ENCODE assay signal across 8 cellular contexts in the genomic region with DNA sequence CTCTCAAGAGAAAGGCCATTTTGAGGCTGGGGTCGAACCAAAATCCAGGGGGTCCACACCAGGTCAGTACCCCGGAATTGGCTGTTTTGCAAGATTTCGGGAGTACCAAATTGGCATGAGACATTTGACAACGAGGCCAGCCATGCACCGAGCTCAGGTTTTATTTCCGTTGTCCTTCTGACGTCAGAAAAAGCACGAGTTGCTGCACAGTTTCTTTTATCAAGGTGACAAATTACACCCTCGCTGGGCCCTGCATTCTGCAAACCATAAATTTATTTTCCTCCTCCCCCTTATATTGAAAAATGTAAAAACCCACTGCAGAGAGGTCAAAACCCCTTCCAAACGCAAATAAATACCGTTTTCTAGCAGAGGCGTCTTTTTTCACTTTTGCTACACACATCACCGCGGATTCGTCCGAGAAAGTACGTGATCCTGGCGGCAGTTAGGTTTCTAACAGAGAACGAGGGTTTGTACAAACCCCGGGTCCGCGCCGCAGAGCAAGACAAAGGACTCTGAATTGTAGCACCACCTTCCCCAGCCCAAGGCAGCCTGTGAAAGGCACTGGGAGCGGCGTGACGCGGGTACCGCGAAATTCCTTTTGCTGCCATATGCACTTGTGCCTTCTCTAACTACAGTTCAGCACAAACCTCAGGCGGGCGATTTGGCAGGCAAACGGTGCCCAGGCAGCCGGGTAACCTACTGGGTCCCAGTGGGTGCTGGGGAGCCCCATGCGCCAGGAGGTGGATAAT. TPM values are rescaled to one million over a fixed set of nuclear protein-coding genes. Genes with fewer than 3 reads are reported as not detected.
DNase-seq lines count a peak whose midpoint lies in the region; ATAC-seq, FAIRE-seq and TF ChIP-seq lines count a peak whose summit lies in the region.

No MANE protein-coding gene starts in this region.

- in situ Hi-C loops in KBM-7 (cut with MboI; ENCODE audit: low pct_unique_long_range_greater_than_20kb, low sequenced_read_pairs), result no loop called here
- in situ Hi-C loops in GM12878 (cut with MboI), result loop anchor here (5.0 kb wide), 1 partner anchor 100 kb away; no protein-coding TSS in a partner anchor

- H3K4me1 Mint-ChIP-seq in CD8-positive, alpha-beta memory T cell, result peaks cover 22 to 39% (median 23%) of the 10 kb centered on the region in 3 donors
- peaks cover 22% of the 10 kb centered on the region for H3K4me1 Mint-ChIP-seq in T-helper 17 cell

- no peak overlapping the region for H3K27ac Mint-ChIP-seq in CD8-positive, alpha-beta memory T cell
- no peak overlapping the region for H3K27ac Mint-ChIP-seq in T-helper 17 cell

- TF ChIP-seq RAD21 in GM12878 (IDR thresholded peaks at IDR 0.05; ENCODE audit: insufficient read depth, low read depth, low read length), result no peak

- intact Hi-C loops in GM12878 (cut with micrococcal nuclease; ENCODE audit: unreplicated experiment), result loop anchor here (2.0 to 10.0 kb wide), 6 partner anchors 50 to 1438 kb away; a partner anchor contains a TSS

- H4K20me1 ChIP-seq in GM12878 (ENCODE audit: control insufficient read depth, insufficient read depth), result peaks cover 2% of the 10 kb centered on the region; the same call in 1 of the 2 replicates

- peak overlapping the region; percentile 96 for H3K4me2 ChIP-seq in GM12878 (ENCODE audit: control insufficient read depth, insufficient read depth)

- H3K4me3 Mint-ChIP-seq in CD8-positive, alpha-beta memory T cell, result no peak overlapping the region
- no peak overlapping the region for H3K4me3 Mint-ChIP-seq in T-helper 17 cell

- SMC1A ChIA-PET in GM12878 (lab: Charles Lee; ENCODE audit: uncharacterized antibody, unreplicated experiment), result interaction anchor here (0.7 to 7.0 kb wide), 19 partner anchors 10 to 140 kb away, joined by 3 to 95 read pairs (median 3); no protein-coding TSS in a partner anchor

- H3K36me3 Mint-ChIP-seq in CD8-positive, alpha-beta memory T cell, result peaks cover 0 to 23% (median 5%) of the 10 kb centered on the region in 3 donors
- peaks cover 2% of the 10 kb centered on the region for H3K36me3 Mint-ChIP-seq in T-helper 17 cell (ENCODE audit: low read depth)

- peak overlapping the region; percentile 98 for H3K27ac ChIP-seq in CD8-positive, alpha-beta memory T cell (ENCODE audit: low read depth, low read length)
- H3K27ac ChIP-seq in GM12878 (ENCODE audit: control insufficient read depth, insufficient read depth), result peak overlapping the region; percentile 95
- H3K27ac ChIP-seq in iPS-18a (ENCODE audit: low read length), result peak overlapping the region; percentile 94

- H3K4me1 ChIP-seq in CD8-positive, alpha-beta memory T cell (ENCODE audit: insufficient read depth, low read length), result peaks cover 63% of the 10 kb centered on the region
- H3K4me1 ChIP-seq in GM12878 (ENCODE audit: control insufficient read depth, insufficient read depth, low read length) (peaks cover 12% of the 10 kb centered on the region; the same call in 1 of the 2 replicates), iPS-18a (ENCODE audit: control insufficient read depth, low read depth, low read length) (peaks cover 53% of the 10 kb centered on the region)

- peak overlapping the region; percentile 97 for H3K9ac ChIP-seq in GM12878 (ENCODE audit: control insufficient read depth, insufficient read depth, low read length)
- peak overlapping the region; percentile 99 for H3K9ac ChIP-seq in iPS-18a (ENCODE audit: low read length)

- ATAC-seq in T-helper 17 cell, result peak; percentile 60
- peak; percentile 11 for ATAC-seq in GM12878
- no peak for ATAC-seq in HG03571 (IDR thresholded peaks at IDR 0.05; ENCODE audit: unreplicated experiment)
- no peak for ATAC-seq in GM18868 (IDR thresholded peaks at IDR 0.05; ENCODE audit: unreplicated experiment)

- POLR2A ChIA-PET in CD8-positive, alpha-beta memory T cell (lab: Charles Lee), result interaction anchor here (0.6 to 1.6 kb wide), 6 partner anchors 9 to 106 kb away, joined by 3 to 35 read pairs (median 6); no protein-coding TSS in a partner anchor
- POLR2A ChIA-PET in GM12878 (lab: Charles Lee), result interaction anchor here (0.6 to 4.5 kb wide), 10 partner anchors 33 to 281 kb away, joined by 3 to 27 read pairs (median 4); no protein-coding TSS in a partner anchor

- no peaks in the 10 kb centered on the region for H3K36me3 ChIP-seq in CD8-positive, alpha-beta memory T cell (ENCODE audit: insufficient read depth, low read length)
- H3K36me3 ChIP-seq in GM12878 (ENCODE audit: control insufficient read depth in 2 of 2, insufficient read depth in 2 of 2, low read length in 1 of 2) (0 out of 4 replicates have a peak, but pooled peaks cover 0 to 4% of the 10 kb centered on the region in 2 experiments), iPS-18a (ENCODE audit: control insufficient read depth, low read depth, low read length) (no peaks in the 10 kb centered on the region)

- peak overlapping the region; percentile 24; the same call in 1 of the 2 replicates for H2AFZ ChIP-seq in GM12878 (ENCODE audit: control insufficient read depth, low read depth, low read length)

- under 1% methylated on average over 34 of the region's 34 CpGs for WGBS in GM12878 (ENCODE audit: insufficient coverage, insufficient replicate concordance, low lambda C conversion rate, missing lambda C conversion rate)

- peak overlapping the region; percentile 96 for H3K4me3 ChIP-seq in CD8-positive, alpha-beta memory T cell (ENCODE audit: low read length)
- H3K4me3 ChIP-seq in GM12878 (peak overlapping the region; percentile 82), iPS-18a (ENCODE audit: low read length) (peak overlapping the region; percentile 96), skeletal muscle cell (ENCODE audit: low read depth, low read length) (peak overlapping the region; percentile 79)

- peak; percentile 60; the same call in 1 of the 2 replicates for TF ChIP-seq POLR2A in GM12878 (IDR thresholded peaks at IDR 0.05; ENCODE audit: low read depth, low read length)

- no peak for FAIRE-seq in GM12878 (lab: Jason Lieb, UNC)

- CTCF ChIA-PET in CD8-positive, alpha-beta memory T cell (lab: Charles Lee), result interaction anchor here (0.7 to 2.3 kb wide), 5 partner anchors 21 to 142 kb away, joined by 3 to 7 read pairs (median 4); no protein-coding TSS in a partner anchor
- CTCF ChIA-PET in GM12878 (lab: Yijun Ruan, JAX), result interaction anchor here (0.8 to 6.2 kb wide), 7 partner anchors 49 to 249 kb away, joined by 3 to 45 read pairs (median 4); no protein-coding TSS in a partner anchor

- no peaks in the 10 kb centered on the region for H3K9me3 Mint-ChIP-seq in CD8-positive, alpha-beta memory T cell

- no TSS peak for BruUV-seq in GM12878 (replicated peaks; lab: Mats Ljungman, UMichigan)

- no peaks in the 10 kb centered on the region for H3K9me3 ChIP-seq in CD8-positive, alpha-beta memory T cell (ENCODE audit: low read length)
- H3K9me3 ChIP-seq in T-helper 17 cell (ENCODE audit: control insufficient read depth, low read length, poor library complexity, severe bottlenecking), result no peaks in the 10 kb centered on the region
- no peaks in the 10 kb centered on the region for H3K9me3 ChIP-seq in GM12878 (replicated peaks; ENCODE audit: control insufficient read depth, insufficient read depth, low read length)
- no peaks in the 10 kb centered on the region for H3K9me3 ChIP-seq in iPS-18a (ENCODE audit: control insufficient read depth, low read depth, low read length)

- peaks cover 86% of the 10 kb centered on the region for H3K79me2 ChIP-seq in GM12878 (ENCODE audit: control insufficient read depth, insufficient read depth, low read length)

- DNase-seq in CD8-positive, alpha-beta memory T cell, result peak; percentile 60 to 88 (median 85)
- DNase-seq in KBM-7, result peak; percentile 55
- DNase-seq in T-helper 17 cell, result peak; percentile 24 to 52 (median 46)
- no peak for DNase-seq in GM12878 (ENCODE audit: low read depth, low spot score)
- no peak for DNase-seq in skeletal muscle cell (ENCODE audit: low read depth)

- TF ChIP-seq EP300 in GM12878 (IDR thresholded peaks at IDR 0.05; ENCODE audit: borderline replicate concordance in 1 of 2, control insufficient read depth in 1 of 2, low read depth in 2 of 2, low read length in 2 of 2), result peak; percentile 43 to 55; a peak in 3 of 4 replicates

- RAD21 ChIA-PET in GM12878 (lab: Charles Lee; ENCODE audit: unreplicated experiment), result interaction anchor here (0.7 to 2.4 kb wide), 11 partner anchors 11 to 276 kb away, joined by 3 to 20 read pairs (median 4); no protein-coding TSS in a partner anchor

- no peaks in the 10 kb centered on the region for H3K27me3 ChIP-seq in CD8-positive, alpha-beta memory T cell (ENCODE audit: insufficient read depth, low read length, poor library complexity, severe bottlenecking)
- H3K27me3 ChIP-seq in GM12878 (replicated peaks in 1 of 2; ENCODE audit: control insufficient read depth in 2 of 2, insufficient read depth in 2 of 2, low read length in 1 of 2) (no peaks in the 10 kb centered on the region), iPS-18a (ENCODE audit: control insufficient read depth, insufficient read depth, low read length) (no peaks in the 10 kb centered on the region)

- no peak for TF ChIP-seq CTCF in GM12878 (IDR thresholded peaks at IDR 0.05 in 2 of 3, conservative IDR thresholded peaks at IDR 0.05 in 1 of 3; ENCODE audit: control insufficient read depth in 2 of 3, extremely low read depth in 1 of 3, insufficient read depth in 1 of 3, low read depth in 3 of 3, low read length in 3 of 3)

- H3K27me3 Mint-ChIP-seq in CD8-positive, alpha-beta memory T cell, result peaks cover 0 to 11% of the 10 kb centered on the region in 2 donors
- H3K27me3 Mint-ChIP-seq in T-helper 17 cell, result no peaks in the 10 kb centered on the region

TF ChIP-seq in GM12878, 131 proteins besides CTCF, POLR2A, EP300 and RAD21 (continues in another document):
- TF ChIP-seq NRF1 (conservative IDR thresholded peaks at IDR 0.05; ENCODE audit: low read depth, low read length) (no peak), CBFB (IDR thresholded peaks at IDR 0.05; ENCODE audit: low read depth) (no peak)

RNA-seq across cellular contexts. Expression of a gene that starts 1.8 kb away (rescaled TPM):
- total RNA-seq in CD8-positive, alpha-beta memory T cell, result 100 to 1,000 TPM; 233 to 242 TPM
- 252 TPM for polyA plus RNA-seq in CD8-positive, alpha-beta memory T cell
- total RNA-seq in T-helper 17 cell (100 to 1,000 TPM; 262 to 265 TPM), GM12878 (2014; rRNA removed) (144 and 159 TPM in 2 replicates), GM12878 (2014; rRNA removed; fragmentation: Illumina TruSeq; extraction: Trizol) (150 and 152 TPM in 2 replicates), GM12878 (2021) (148 and 152 TPM in 2 replicates)
- total RNA-seq in GM12878 (2013; cell fraction: nucleolus; rRNA removed), result 764 and 791 TPM in 2 replicates
- 37.5 TPM for polyA plus RNA-seq in GM12878 (2011; ENCODE audit: low read depth)
- polyA plus RNA-seq in GM12878 (2011; rRNA removed) (191 and 248 TPM in 2 replicates), GM12878 (2014; fragmentation: Illumina TruSeq; extraction: Trizol) (140 and 164 TPM in 2 replicates), GM12878 (2014; fragmentation: Nextera tagmentation; extraction: Ambion mirVana) (10 to 100 TPM; 38.1 to 64.0 TPM), GM12878 (2014; rRNA removed) (74.3 and 82.1 TPM in 2 replicates), GM12878 (2016; fragmentation: Nextera tagmentation; extraction: Ambion mirVana) (100 to 1,000 TPM; 143 to 151 TPM)
- 74.6 and 85.1 TPM in 2 replicates for polyA plus RNA-seq in GM12878 (2011; cell fraction: cytosol; rRNA removed)
- polyA plus RNA-seq in GM12878 (2011; cell fraction: nucleus; rRNA removed), result 156 and 168 TPM in 2 replicates
- polyA plus RNA-seq in GM12878 (2012), result 57.2 and 59.9 TPM in 2 replicates
- 281 and 408 TPM in 2 replicates for polyA minus RNA-seq in GM12878 (2011; rRNA and poly(A)+ RNA removed)
- polyA minus RNA-seq in GM12878 (2011; cell fraction: cytosol; rRNA and poly(A)+ RNA removed), result 103 and 111 TPM in 2 replicates
- 212 and 317 TPM in 2 replicates for polyA minus RNA-seq in GM12878 (2011; cell fraction: nucleus; rRNA and poly(A)+ RNA removed)

Comparison
In these comparisons a context has a peak if more than half of its experiments do, and no peak if none do; other contexts are left out.
1. DNase-seq: peak in CD8-positive, alpha-beta memory T cell (5 of 5), KBM-7 (single experiment) and T-helper 17 cell (3 of 3); none in GM12878 (single experiment) and skeletal muscle cell (single experiment).
2. ATAC-seq: peak in T-helper 17 cell (single experiment) and GM12878 (single experiment); none in HG03571 (single experiment) and GM18868 (single experiment).
3. Peak in every context shown above with its lines, with median percentiles within 50 percentile points of each other: H3K27ac ChIP-seq and H3K4me3 ChIP-seq.